Comparison of ENCODE assay signal across 15 cellular contexts in genomic region chr19:1601613-1602064, GRCh38. TPM values are rescaled to one million over a fixed set of nuclear protein-coding genes. Genes with fewer than 3 reads are reported as not detected.
A peak's percentile ranks its signal among the peaks of the same experiment; 100 is the strongest.
DNase-seq lines count a peak whose midpoint lies in the region; ATAC-seq and TF ChIP-seq lines count a peak whose summit lies in the region.
"Had no signal": no experiment of that assay in that cellular context is flagged by ENCODE, and none has a peak within 500 bp of the region (broad histone marks: within the 10 kb centered on the region; RNA-seq: fewer than 3 reads in every experiment).

No MANE protein-coding gene starts in this region.

- H3K27me3 ChIP-seq in HCT116 (ENCODE audit: insufficient read depth, low read length): no peaks in the 10 kb centered on the region
- no peaks in the 10 kb centered on the region for H3K27me3 ChIP-seq in kidney epithelial cell (ENCODE audit: control insufficient read depth, insufficient read depth, low read length)
- no peaks in the 10 kb centered on the region for H3K27me3 ChIP-seq in spleen (replicated peaks in 1 of 7)
- H3K27me3 ChIP-seq: gastrocnemius medialis, SJSA1 had no signal

- no peak for TF ChIP-seq RAD21 in HCT116 (IDR thresholded peaks at IDR 0.05; ENCODE audit: low read depth)

- intact Hi-C loops in HCT116 (cut with micrococcal nuclease) (loop anchor here (10.0 kb wide), 1 partner anchor 213 kb away; the partner anchor contains the start of gene ATP8B3), spleen (cut with DNase I; ENCODE audit: low total_unique reads) (no loop called here)

- H3K27ac ChIP-seq in HCT116 (ENCODE audit: low read depth, low read length): 0 out of 2 replicates have a peak overlapping the region, but pooled peaks have one; percentile 10
- no peak overlapping the region for H3K27ac ChIP-seq in spleen
- H3K27ac ChIP-seq: A549, SJSA1 had no signal

- H3K9me3 ChIP-seq in HCT116 (ENCODE audit: control insufficient read depth in 1 of 2, insufficient read depth in 1 of 2, low read depth in 1 of 2, low read length in 2 of 2) (no peaks in the 10 kb centered on the region), spleen (no peaks in the 10 kb centered on the region)
- H3K9me3 ChIP-seq: A549, gastrocnemius medialis, SJSA1 had no signal

- DNase-seq in activated CD4-positive, alpha-beta T cell treated with anti-CD3 and anti-CD28 coated beads for 48 hours: peak; percentile 21
- DNase-seq in activated CD4-positive, alpha-beta T cell treated with anti-CD3 and anti-CD28 coated beads for 1 hour: no peak
- DNase-seq in HCT116 (ENCODE audit: low read depth, low spot score): no peak
- no peak for DNase-seq in WTC11 (ENCODE audit: low spot score)
- no peak for DNase-seq in kidney epithelial cell (ENCODE audit: low read depth)
- no peak for DNase-seq in spleen
- DNase-seq in NCI-H774 (lab: John Stamatoyannopoulos, UW): no peak
- no peak for DNase-seq in NCI-H446 treated with DMSO at 0.1 percent for 48 hours (lab: John Stamatoyannopoulos, UW)
- DNase-seq: amniotic stem cell; gastrocnemius medialis; NCI-H1694 treated with DMSO at 0.1 percent for 48 hours; NCI-H82; stimulated activated CD4-positive, alpha-beta T cell treated with anti-CD3 and anti-CD28 coated beads, Interleukin-15, amount 100 ng/mL, for 24 hours had no signal

- H3K36me3 Mint-ChIP-seq in WTC11: peaks cover 23% of the 10 kb centered on the region

- RAD21 ChIA-PET in HCT116 (lab: Charles Lee; ENCODE audit: low non-redundant PET in 1 of 2, low total read pairs in 2 of 2, uncharacterized antibody in 2 of 2, unreplicated experiment in 2 of 2): no interaction called here

- ATAC-seq in HCT116 (no peak), WTC11 (no peak)
- ATAC-seq: A549, gastrocnemius medialis had no signal

- H3K4me1 ChIP-seq in HCT116 (ENCODE audit: control insufficient read depth in 1 of 2, insufficient read depth in 2 of 2, low read length in 2 of 2) (peaks cover 15 to 38% of the 10 kb centered on the region in 2 experiments; a peak in 3 of 4 replicates), spleen (peaks cover 22 to 68% (median 39%) of the 10 kb centered on the region in 6 donors)

- peak overlapping the region; percentile 80; the same call in 1 of the 2 replicates for H3K27ac Mint-ChIP-seq in WTC11

- H4K20me1 ChIP-seq in HCT116 (ENCODE audit: insufficient read depth): 0 out of 2 replicates have a peak, but pooled peaks cover 3% of the 10 kb centered on the region

- no peaks in the 10 kb centered on the region for H3K9me2 ChIP-seq in HCT116 (ENCODE audit: insufficient read depth)

- no peak overlapping the region for H3K4me3 ChIP-seq in HCT116 (replicated peaks in 1 of 2; ENCODE audit: low read depth in 1 of 2, low read length in 2 of 2)
- H3K4me3 ChIP-seq in kidney epithelial cell (ENCODE audit: low read depth, low read length): no peak overlapping the region
- H3K4me3 ChIP-seq in spleen: no peak overlapping the region
- H3K4me3 ChIP-seq: A549, gastrocnemius medialis, SJSA1 had no signal

- no peaks in the 10 kb centered on the region for H3K27me3 Mint-ChIP-seq in WTC11 (ENCODE audit: low read depth)

- H3K4me3 Mint-ChIP-seq in WTC11: no peak overlapping the region

- no TSS peak for BruUV-seq in HCT116 (replicated peaks; lab: Mats Ljungman, UMichigan)

- no peak overlapping the region for H3K9ac ChIP-seq in HCT116 (ENCODE audit: low read length)

- CTCF ChIA-PET in HCT116 (lab: Charles Lee): no interaction called here
- CTCF ChIA-PET in WTC11 (lab: Charles Lee): interaction anchor here (0.7 to 2.4 kb wide), 7 partner anchors 8 to 225 kb away, joined by 3 to 11 read pairs (median 5); no protein-coding TSS in a partner anchor

- peak in 2 of 3 experiments; percentile 41 to 44; a peak in 4 of 6 replicates for TF ChIP-seq CTCF in HCT116 (IDR thresholded peaks at IDR 0.05 in 2 of 3, conservative IDR thresholded peaks at IDR 0.05 in 1 of 3; ENCODE audit: borderline replicate concordance in 1 of 3, insufficient read depth in 1 of 3, low read depth in 2 of 3, low read length in 2 of 3)
- no peak; the same call in 1 of the 2 replicates for TF ChIP-seq CTCF in WTC11 (IDR thresholded peaks at IDR 0.05)
- peak; percentile 12 for TF ChIP-seq CTCF in kidney epithelial cell (IDR thresholded peaks at IDR 0.05; ENCODE audit: insufficient read depth, low read length, poor library complexity, severe bottlenecking)
- no peak for TF ChIP-seq CTCF in spleen (IDR thresholded peaks at IDR 0.05 in 8 of 11, conservative IDR thresholded peaks at IDR 0.05 in 3 of 11)

- peaks cover 7% of the 10 kb centered on the region; the same call in 1 of the 2 replicates for H3K4me1 Mint-ChIP-seq in WTC11

- no peaks in the 10 kb centered on the region for H3K9me3 Mint-ChIP-seq in WTC11

- H3K36me3 ChIP-seq in HCT116 (ENCODE audit: control insufficient read depth in 1 of 2, insufficient read depth in 2 of 2, low read length in 2 of 2) (peaks cover 21 to 29% of the 10 kb centered on the region in 2 experiments; a peak in 3 of 4 replicates), kidney epithelial cell (ENCODE audit: control insufficient read depth, insufficient read depth, low read length) (peaks cover 1% of the 10 kb centered on the region), spleen (peaks cover 0 to 69% (median 32%) of the 10 kb centered on the region in 6 donors)

- 89 to 98% (median 92%) methylated on average over 14 of the region's 14 CpGs for WGBS in spleen, 5 donors

- POLR2A ChIA-PET in HCT116 (lab: Charles Lee) (interaction anchor here (1.0 kb wide), 1 partner anchor 15 kb away, joined by 5 read pairs; no protein-coding TSS in a partner anchor), WTC11 (lab: Charles Lee) (no interaction called here)

- no peak overlapping the region for H3K4me2 ChIP-seq in HCT116 (ENCODE audit: low read length)
- H3K4me2 ChIP-seq: A549 had no signal

- H2AFZ ChIP-seq in HCT116 (ENCODE audit: low read depth, low read length, poor library complexity, severe bottlenecking): no peak overlapping the region

- H3K79me2 ChIP-seq in HCT116 (ENCODE audit: insufficient read depth, low read length): peaks cover 77% of the 10 kb centered on the region

- TF ChIP-seq POLR2A in HCT116 (IDR thresholded peaks at IDR 0.05; ENCODE audit: borderline replicate concordance, extremely low read depth, insufficient read depth, insufficient read length) (no peak), spleen (IDR thresholded peaks at IDR 0.05) (no peak)

TF ChIP-seq in HCT116, 20 proteins besides CTCF, POLR2A, EP300 and RAD21 (continues in another document):
- TF ChIP-seq ELF1 (IDR thresholded peaks at IDR 0.05; ENCODE audit: borderline replicate concordance, low read depth) (no peak), EZH2phosphoT487 (IDR thresholded peaks at IDR 0.05; ENCODE audit: borderline replicate concordance) (no peak), ZNF274 (IDR thresholded peaks at IDR 0.05; ENCODE audit: low read depth, low read length) (no peak), ATF3 (IDR thresholded peaks at IDR 0.05) (no peak), JUND (IDR thresholded peaks at IDR 0.05) (no peak)

TF ChIP-seq in WTC11, 78 proteins besides CTCF, POLR2A, EP300 and RAD21:
- TF ChIP-seq EMX1 (CRISPR knock-in tag; IDR thresholded peaks at IDR 0.05) (no peak), ZSCAN18 (CRISPR knock-in tag; IDR thresholded peaks at IDR 0.05) (no peak)

RNA-seq across cellular contexts. Expression of gene UQCR11, which starts 3.6 kb away (rescaled TPM):
- total RNA-seq in HCT116 (2021; ENCODE audit: unreplicated experiment): 303 TPM
- 208 and 223 TPM in 2 replicates for polyA plus RNA-seq in HCT116 (2012)
- 195 to 198 TPM (median 196 TPM) in 3 replicates for total RNA-seq in WTC11 (2021)
- 77.8 and 84.6 TPM in 2 replicates for total RNA-seq in kidney epithelial cell
- 100 to 1,000 TPM in 4 of 7 donors, 10 to 100 TPM in 3; 40.9 to 165 (median 129) TPM for total RNA-seq in spleen
- polyA plus RNA-seq in spleen: 100 to 1,000 TPM in 2 of 3 donors, 10 to 100 TPM in 1; 93.4 to 153 (median 145) TPM

RNA-seq across cellular contexts. Expression of gene MBD3, which starts 9.0 kb away (rescaled TPM):
- total RNA-seq in HCT116 (2021; ENCODE audit: unreplicated experiment) (85.7 TPM), WTC11 (2021) (90.2 to 94.8 TPM (median 93.2 TPM) in 3 replicates), kidney epithelial cell (118 and 130 TPM in 2 replicates), spleen (10 to 100 TPM; 57.4 to 80.9 (median 74.3) TPM)
- polyA plus RNA-seq in HCT116 (2012): 47.8 and 52.2 TPM in 2 replicates
- 100 to 1,000 TPM in 1 of 3 donors, 10 to 100 TPM in 2; 62.2 to 177 (median 89.3) TPM for polyA plus RNA-seq in spleen

RNA-seq across cellular contexts. Expression of gene MEX3D, which starts 33.5 kb away (rescaled TPM):
- total RNA-seq in HCT116 (2021; ENCODE audit: unreplicated experiment) (69.2 TPM), WTC11 (2021) (69.5 to 80.5 TPM (median 78.2 TPM) in 3 replicates), kidney epithelial cell (90.9 and 112 TPM in 2 replicates), spleen (10 to 100 TPM in 1 of 7 donors, 1 to 10 TPM in 6; 5.4 to 11.7 (median 6.7) TPM)
- 18.0 and 20.6 TPM in 2 replicates for polyA plus RNA-seq in HCT116 (2012)
- polyA plus RNA-seq in spleen: 1 to 10 TPM in 2 of 3 donors, under 1 TPM in 1; 0.87 to 2.7 (median 2.0) TPM

RNA-seq across cellular contexts. Expression of gene TCF3, which starts 50.8 kb away (rescaled TPM):
- total RNA-seq in HCT116 (2021; ENCODE audit: unreplicated experiment) (208 TPM), WTC11 (2021) (323 to 350 TPM (median 324 TPM) in 3 replicates), kidney epithelial cell (123 and 199 TPM in 2 replicates), spleen (100 to 1,000 TPM in 5 of 7 donors, 10 to 100 TPM in 2; 79.2 to 135 (median 107) TPM)
- polyA plus RNA-seq in HCT116 (2012): 151 and 165 TPM in 2 replicates
- 10 to 100 TPM; 81.0 to 96.5 (median 88.9) TPM for polyA plus RNA-seq in spleen

Comparison
In these comparisons a context has a peak if more than half of its experiments do, and no peak if none do; other contexts are left out.
1. CTCF ChIP-seq: peak in HCT116 (2 of 3) and kidney epithelial cell (single experiment); none in WTC11 (single experiment) and spleen (0 of 11).